8 cellular contexts compared by ENCODE assay signal in genomic region chr11:78079232-78080083, GRCh38. TPM values are rescaled to one million over a fixed set of nuclear protein-coding genes. Genes with fewer than 3 reads are reported as not detected.
A peak's percentile ranks its signal among the peaks of the same experiment; 100 is the strongest.
DNase-seq lines count a peak whose midpoint lies in the region; ATAC-seq lines count a peak whose summit lies in the region.

TSS of gene NDUFC2 (minus strand) at chr11:78079862. CDS start at chr11:78079744, 118 bp downstream.

- POLR2A ChIA-PET in naive thymus-derived CD8-positive, alpha-beta T cell (lab: Charles Lee): interaction anchor here (0.6 to 2.2 kb wide), 9 partner anchors 18 to 409 kb away, joined by 3 to 9 read pairs (median 3); partner anchors contain the start of genes ALG8, INTS4 and RSF1

- DNase-seq in DMS53 (lab: John Stamatoyannopoulos, UW) (peak; percentile 96), RPMI7951 (ENCODE audit: low read depth) (peak; percentile 83), fibroblast of peridontal ligament (ENCODE audit: extremely low read depth) (peak; percentile 85)
- peak; percentile 60 for DNase-seq in Jurkat, Clone E6-1 (ENCODE audit: low read depth, low spot score)
- peak; percentile 64 for DNase-seq in activated T-helper 2 cell treated with anti-CD3 and anti-CD28 coated beads, Interferon-gamma antibody, Interleukin-2, Interleukin-4, amounts not matched to agents 10 μg/mL and 5 μg/mL and 100 μg/mL, durations not matched to agents 14 hours and 24 hours and 36 hours (ENCODE audit: low spot score)
- DNase-seq in naive thymus-derived CD8-positive, alpha-beta T cell: peak; percentile 29 to 76 (median 62)
- DNase-seq in stimulated activated naive B cell treated with anti-CD40 and anti-IgM and Interleukin-4, amounts not matched to agents 10 μg/mL and 1 μg/mL and 100 μg/mL, for 72 hours: peak; percentile 67

- H3K36me3 Mint-ChIP-seq in activated T-helper 2 cell treated with anti-CD3 and anti-CD28 coated beads, Interferon-gamma antibody, Interleukin-2, Interleukin-4, amounts not matched to agents 10 μg/mL and 5 μg/mL and 100 μg/mL, durations not matched to agents 14 hours and 24 hours and 36 hours (ENCODE audit: low read depth): peaks cover 26% of the 10 kb centered on the region
- peaks cover 0 to 11% (median 0%) of the 10 kb centered on the region in 3 donors for H3K36me3 Mint-ChIP-seq in naive thymus-derived CD8-positive, alpha-beta T cell
- peaks cover 10 to 14% of the 10 kb centered on the region in 2 donors for H3K36me3 Mint-ChIP-seq in stimulated activated naive B cell treated with anti-CD40 and anti-IgM and Interleukin-4, amounts not matched to agents 10 μg/mL and 1 μg/mL and 100 μg/mL, for 72 hours

- intact Hi-C loops in activated T-helper 2 cell treated with anti-CD3 and anti-CD28 coated beads, Interferon-gamma antibody, Interleukin-2, Interleukin-4, amounts not matched to agents 10 μg/mL and 5 μg/mL and 100 μg/mL, durations not matched to agents 14 hours and 24 hours and 36 hours (cut with micrococcal nuclease): loop anchor here (2.0 to 10.0 kb wide), 3 partner anchors 15 to 345 kb away; partner anchors contain the start of gene ALG8

- H3K4me1 Mint-ChIP-seq in activated T-helper 2 cell treated with anti-CD3 and anti-CD28 coated beads, Interferon-gamma antibody, Interleukin-2, Interleukin-4, amounts not matched to agents 10 μg/mL and 5 μg/mL and 100 μg/mL, durations not matched to agents 14 hours and 24 hours and 36 hours (ENCODE audit: low read depth): peaks cover 44% of the 10 kb centered on the region
- H3K4me1 Mint-ChIP-seq in naive thymus-derived CD8-positive, alpha-beta T cell: peaks cover 30 to 69% (median 62%) of the 10 kb centered on the region in 4 donors
- H3K4me1 Mint-ChIP-seq in stimulated activated naive B cell treated with anti-CD40 and anti-IgM and Interleukin-4, amounts not matched to agents 10 μg/mL and 1 μg/mL and 100 μg/mL, for 72 hours: peaks cover 23 to 44% of the 10 kb centered on the region in 2 donors

- no peaks in the 10 kb centered on the region for H3K9me3 Mint-ChIP-seq in activated T-helper 2 cell treated with anti-CD3 and anti-CD28 coated beads, Interferon-gamma antibody, Interleukin-2, Interleukin-4, amounts not matched to agents 10 μg/mL and 5 μg/mL and 100 μg/mL, durations not matched to agents 14 hours and 24 hours and 36 hours
- no peaks in the 10 kb centered on the region for H3K9me3 Mint-ChIP-seq in naive thymus-derived CD8-positive, alpha-beta T cell
- H3K9me3 Mint-ChIP-seq in stimulated activated naive B cell treated with anti-CD40 and anti-IgM and Interleukin-4, amounts not matched to agents 10 μg/mL and 1 μg/mL and 100 μg/mL, for 72 hours: no peaks in the 10 kb centered on the region

- peak within 1 kb of the TSS; percentile 90 for H3K4me3 Mint-ChIP-seq in activated T-helper 2 cell treated with anti-CD3 and anti-CD28 coated beads, Interferon-gamma antibody, Interleukin-2, Interleukin-4, amounts not matched to agents 10 μg/mL and 5 μg/mL and 100 μg/mL, durations not matched to agents 14 hours and 24 hours and 36 hours (ENCODE audit: low read depth)
- H3K4me3 Mint-ChIP-seq in naive thymus-derived CD8-positive, alpha-beta T cell: peak within 1 kb of the TSS; percentile 71 to 97 (median 94)
- peak within 1 kb of the TSS; percentile 90 to 91 for H3K4me3 Mint-ChIP-seq in stimulated activated naive B cell treated with anti-CD40 and anti-IgM and Interleukin-4, amounts not matched to agents 10 μg/mL and 1 μg/mL and 100 μg/mL, for 72 hours

- H3K27me3 Mint-ChIP-seq in activated T-helper 2 cell treated with anti-CD3 and anti-CD28 coated beads, Interferon-gamma antibody, Interleukin-2, Interleukin-4, amounts not matched to agents 10 μg/mL and 5 μg/mL and 100 μg/mL, durations not matched to agents 14 hours and 24 hours and 36 hours (ENCODE audit: low read depth): no peaks in the 10 kb centered on the region
- H3K27me3 Mint-ChIP-seq in naive thymus-derived CD8-positive, alpha-beta T cell: no peaks in the 10 kb centered on the region
- H3K27me3 Mint-ChIP-seq in stimulated activated naive B cell treated with anti-CD40 and anti-IgM and Interleukin-4, amounts not matched to agents 10 μg/mL and 1 μg/mL and 100 μg/mL, for 72 hours: no peaks in the 10 kb centered on the region

- peak within 1 kb of the TSS; percentile 82 for H3K27ac Mint-ChIP-seq in activated T-helper 2 cell treated with anti-CD3 and anti-CD28 coated beads, Interferon-gamma antibody, Interleukin-2, Interleukin-4, amounts not matched to agents 10 μg/mL and 5 μg/mL and 100 μg/mL, durations not matched to agents 14 hours and 24 hours and 36 hours
- peak within 1 kb of the TSS; percentile 87 to 97 (median 96) for H3K27ac Mint-ChIP-seq in naive thymus-derived CD8-positive, alpha-beta T cell
- peak within 1 kb of the TSS; percentile 90 for H3K27ac Mint-ChIP-seq in stimulated activated naive B cell treated with anti-CD40 and anti-IgM and Interleukin-4, amounts not matched to agents 10 μg/mL and 1 μg/mL and 100 μg/mL, for 72 hours

- ATAC-seq in GM21576 (IDR thresholded peaks at IDR 0.05; ENCODE audit: unreplicated experiment): peak; percentile 74
- peak; percentile 77 to 87 for ATAC-seq in naive thymus-derived CD8-positive, alpha-beta T cell
- ATAC-seq in stimulated activated naive B cell treated with anti-CD40 and anti-IgM and Interleukin-4, amounts not matched to agents 10 μg/mL and 1 μg/mL and 100 μg/mL, for 72 hours (replicated peaks): peak; percentile 87 to 88

- H3K4me3 ChIP-seq in Jurkat, Clone E6-1 (ENCODE audit: low read length): peak within 1 kb of the TSS; percentile 94

RNA-seq across cellular contexts. Expression of gene NDUFC2, which starts in this region (rescaled TPM):
- 271 TPM for polyA plus RNA-seq in Jurkat, Clone E6-1 (2012; ENCODE audit: insufficient read depth, insufficient read length)
- total RNA-seq in RPMI7951 (2014; rRNA removed; shearing (Covaris generic)): 320 and 392 TPM in 2 replicates
- 208 and 215 TPM in 2 replicates for total RNA-seq in activated T-helper 2 cell treated with anti-CD3 and anti-CD28 coated beads, Interferon-gamma antibody, Interleukin-2, Interleukin-4, amounts not matched to agents 10 μg/mL and 5 μg/mL and 100 μg/mL, durations not matched to agents 14 hours and 24 hours and 36 hours
- 10 to 100 TPM; 71.4 to 77.7 TPM for total RNA-seq in naive thymus-derived CD8-positive, alpha-beta T cell
- polyA plus RNA-seq in naive thymus-derived CD8-positive, alpha-beta T cell: 100 to 1,000 TPM; 158 to 206 (median 163) TPM

Comparison
In these comparisons a context has a peak if more than half of its experiments do, and no peak if none do; other contexts are left out.
1. Peak in every context shown above with its lines: DNase-seq, ATAC-seq and H3K4me3 ChIP-seq.